ENCODE assay signal across 25 cellular contexts in genomic region chr10:125641398-125641797, GRCh38. TPM values are rescaled to one million over a fixed set of nuclear protein-coding genes. Genes with fewer than 3 reads are reported as not detected.
"Had no signal": no experiment of that assay in that cellular context is flagged by ENCODE, and none has a peak within 500 bp of the region (broad histone marks: within the 10 kb centered on the region; RNA-seq: fewer than 3 reads in every experiment).

No MANE protein-coding gene starts in this region.

- H3K36me3 Mint-ChIP-seq: activated CD8-positive, alpha-beta memory T cell treated with anti-CD3 and anti-CD28 coated beads, Interleukin-2, amount 10 ng/mL, durations not matched to agents 7 days and 5 days; activated naive CD8-positive, alpha-beta T cell; brain; T-cell had no signal

- H3K27me3 Mint-ChIP-seq: activated CD8-positive, alpha-beta memory T cell treated with anti-CD3 and anti-CD28 coated beads, Interleukin-2, amount 10 ng/mL, durations not matched to agents 7 days and 5 days; brain had no signal

- H3K4me1 Mint-ChIP-seq: activated CD8-positive, alpha-beta memory T cell treated with anti-CD3 and anti-CD28 coated beads, Interleukin-2, amount 10 ng/mL, durations not matched to agents 7 days and 5 days; activated T-helper 17 cell treated with anti-CD3 and anti-CD28 coated beads, Interleukin-2, amount 50 U/mL, for 72 hours; brain; T-cell had no signal

- H3K4me3 ChIP-seq: K562, SK-N-MC had no signal

- H3K27ac Mint-ChIP-seq: activated CD8-positive, alpha-beta memory T cell treated with anti-CD3 and anti-CD28 coated beads, Interleukin-2, amount 10 ng/mL, durations not matched to agents 7 days and 5 days; activated naive CD4-positive, alpha-beta T cell treated with anti-CD3 and anti-CD28 coated beads for 36 hours; activated naive CD8-positive, alpha-beta T cell; activated T-helper 17 cell treated with anti-CD3 and anti-CD28 coated beads, Interleukin-2, amount 50 U/mL, for 72 hours; brain; T-cell had no signal

- ATAC-seq: activated CD8-positive, alpha-beta memory T cell treated with anti-CD3 and anti-CD28 coated beads, Interleukin-2, amount 10 ng/mL, durations not matched to agents 7 days and 5 days; activated T-cell treated with anti-CD3 and anti-CD28 coated beads, Interleukin-2, amount 50 U/mL, for 4 hours; activated T-helper 17 cell treated with anti-CD3 and anti-CD28 coated beads, Interleukin-2, amount 50 U/mL, for 72 hours; K562; Right ventricle myocardium inferior; T-cell had no signal

- H3K36me3 ChIP-seq: WERI-Rb-1 had no signal

- DNase-seq: activated CD4-positive, alpha-beta T cell treated with anti-CD3 and anti-CD28 coated beads for 4 hours; activated CD4-positive, alpha-beta T cell treated with anti-CD3 and anti-CD28 coated beads, Interleukin-2, amount 50 U/mL, for 4 hours; activated CD8-positive, alpha-beta memory T cell treated with anti-CD3 and anti-CD28 coated beads, Interleukin-2, amount 10 ng/mL, durations not matched to agents 7 days and 5 days; activated gamma-delta T cell; activated naive CD4-positive, alpha-beta T cell treated with anti-CD3 and anti-CD28 coated beads for 36 hours; activated T-cell treated with anti-CD3 and anti-CD28 coated beads, Interleukin-2, amount 50 U/mL, for 4 hours; cerebellar nuclear complex; Karpas-422; NCI-H1092; NCI-H1417; NCI-H1930; NCI-H2107; NCI-H524; T-cell; T-helper 2 cell; T1000; WERI-Rb-1 had no signal

- H3K9me3 Mint-ChIP-seq: activated naive CD4-positive, alpha-beta T cell treated with anti-CD3 and anti-CD28 coated beads for 36 hours; activated T-cell treated with anti-CD3 and anti-CD28 coated beads, Interleukin-2, amount 50 U/mL, for 4 hours; activated T-helper 17 cell treated with anti-CD3 and anti-CD28 coated beads, Interleukin-2, amount 50 U/mL, for 72 hours; T-cell had no signal

- H3K27ac ChIP-seq: SK-N-MC, WERI-Rb-1 had no signal

- H3K4me3 Mint-ChIP-seq: activated CD8-positive, alpha-beta memory T cell treated with anti-CD3 and anti-CD28 coated beads, Interleukin-2, amount 10 ng/mL, durations not matched to agents 7 days and 5 days; activated naive CD4-positive, alpha-beta T cell treated with anti-CD3 and anti-CD28 coated beads for 36 hours; activated naive CD8-positive, alpha-beta T cell; activated T-cell treated with anti-CD3 and anti-CD28 coated beads, Interleukin-2, amount 50 U/mL, for 4 hours; activated T-helper 17 cell treated with anti-CD3 and anti-CD28 coated beads, Interleukin-2, amount 50 U/mL, for 72 hours; brain; T-cell had no signal

RNA-seq across cellular contexts. Expression of gene TEX36, which starts 41.6 kb away (rescaled TPM):
- total RNA-seq: activated CD8-positive, alpha-beta memory T cell treated with anti-CD3 and anti-CD28 coated beads, Interleukin-2, amount 10 ng/mL, durations not matched to agents 7 days and 5 days; activated naive CD4-positive, alpha-beta T cell treated with anti-CD3 and anti-CD28 coated beads for 36 hours; activated T-cell treated with anti-CD3 and anti-CD28 coated beads, Interleukin-2, amount 50 U/mL, for 4 hours; activated T-helper 17 cell treated with anti-CD3 and anti-CD28 coated beads, Interleukin-2, amount 50 U/mL, for 72 hours; astrocyte; cardiac septum; K562; Right ventricle myocardium inferior; T-cell had no signal
